1 cellular context compared by ENCODE assay signal in the genomic region with DNA sequence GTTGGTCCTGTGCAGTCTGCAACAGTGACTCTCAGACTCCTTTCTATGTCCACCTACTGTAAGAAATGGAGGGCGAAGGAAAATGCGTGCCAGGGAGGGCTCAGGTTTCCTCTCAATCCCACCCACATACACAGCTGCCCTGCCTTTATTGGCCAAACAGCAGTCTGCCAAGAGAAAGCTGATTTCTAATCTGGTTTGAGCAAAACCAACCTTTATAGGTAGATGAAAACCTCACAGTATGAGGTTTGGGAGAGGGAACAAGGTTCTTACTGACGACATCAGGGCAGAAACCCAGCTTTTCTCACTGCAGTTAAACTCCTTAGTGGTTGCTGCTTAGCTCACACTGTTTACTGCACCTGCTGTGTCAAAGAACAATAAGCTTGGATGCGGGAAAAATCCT.
TF ChIP-seq lines count a peak whose summit lies in the region.

No MANE protein-coding gene starts in this region.

TF ChIP-seq in IMR-90, 13 proteins besides CTCF, POLR2A, EP300 and RAD21 (continued from another document):
- TF ChIP-seq RFX5 (IDR thresholded peaks at IDR 0.05; ENCODE audit: low read depth, low read length): no peak
- TF ChIP-seq FOS (IDR thresholded peaks at IDR 0.05; ENCODE audit: low read depth, low read length): no peak
- TF ChIP-seq CEBPB (IDR thresholded peaks at IDR 0.05; ENCODE audit: low read depth, low read length): no peak
TF ChIP-seq in IMR-90: peak in this region for 0.
